7 cellular contexts compared by ENCODE assay signal in genomic region chr4:24369630-24370029, GRCh38.
"Had no signal": no experiment of that assay in that cellular context is flagged by ENCODE, and none has a peak within 500 bp of the region (broad histone marks: within the 10 kb centered on the region; RNA-seq: fewer than 3 reads in every experiment).

No MANE protein-coding gene starts in this region.

- H3K27ac Mint-ChIP-seq: GM23338, H9 had no signal

- DNase-seq: H9, HCEC 1CT, IMR-90 had no signal

- H3K9ac ChIP-seq: KMS-11 had no signal

- H3K4me3 ChIP-seq: GM23338, K562 had no signal

- H3K4me3 Mint-ChIP-seq: GM23338, H9 had no signal

- H3K27ac ChIP-seq: HL-60, KMS-11 had no signal

- H3K9me3 Mint-ChIP-seq: GM23338, H9 had no signal
